In genomic region chr20:768426-768978, GRCh38 we compare ENCODE assay signal across 10 cellular contexts. TPM values are rescaled to one million over a fixed set of nuclear protein-coding genes. Genes with fewer than 3 reads are reported as not detected.
DNase-seq lines count a peak whose midpoint lies in the region; ATAC-seq, FAIRE-seq and TF ChIP-seq lines count a peak whose summit lies in the region.
"Had no signal": no experiment of that assay in that cellular context is flagged by ENCODE, and none has a peak within 500 bp of the region (broad histone marks: within the 10 kb centered on the region; RNA-seq: fewer than 3 reads in every experiment).

Gene SLC52A3, minus strand, starts transcription at chr20:768500. Its CDS starts 2,726 bp downstream, at chr20:765774.

- POLR2A ChIA-PET in RWPE1 (lab: Yijun Ruan, JAX; ENCODE audit: low non-redundant PET): no interaction called here

- no peak for FAIRE-seq in small intestine (lab: Jason Lieb, UNC)

- intact Hi-C loops in heart left ventricle (cut with DNase I): no loop called here

- CTCF ChIA-PET in RWPE1 (lab: Yijun Ruan, JAX): interaction anchor here (0.5 to 1.5 kb wide), 18 partner anchors 8 to 342 kb away, joined by 3 to 12 read pairs (median 4); no protein-coding TSS in a partner anchor

- peaks cover 0 to 6% (median 0%) of the 10 kb centered on the region in 12 donors for H3K9me3 ChIP-seq in heart left ventricle
- no peaks in the 10 kb centered on the region for H3K9me3 ChIP-seq in small intestine (ENCODE audit: control insufficient read depth, low read depth)
- H3K9me3 ChIP-seq: adrenal gland had no signal

- peak; percentile 1 for DNase-seq in NCI-H1105 treated with DMSO at 0.1 percent for 48 hours (lab: John Stamatoyannopoulos, UW)
- no peak for DNase-seq in NCI-H1105 (lab: John Stamatoyannopoulos, UW)
- peak; percentile 71 for DNase-seq in RWPE1 (ENCODE audit: low spot score)
- peak in 4 of 5 donors; percentile 55 to 73 (median 68) for DNase-seq in heart left ventricle
- peak; percentile 99 for DNase-seq in small intestine
- DNase-seq in DMS114 treated with DMSO at 0.1 percent for 48 hours (lab: John Stamatoyannopoulos, UW; ENCODE audit: unreplicated experiment): no peak
- no peak for DNase-seq in NCI-H345 treated with DMSO at 0.1 percent for 48 hours (lab: John Stamatoyannopoulos, UW; ENCODE audit: unreplicated experiment)

- WGBS in heart left ventricle, 4 donors: 45 to 49% (median 47%) methylated on average over 12 of the region's 12 CpGs
- WGBS in small intestine, 3 donors: 8 to 40% (median 18%) methylated on average over 12 of the region's 12 CpGs

- ATAC-seq in heart left ventricle (peak; percentile 68 to 94 (median 80)), GM18868 (IDR thresholded peaks at IDR 0.05; ENCODE audit: unreplicated experiment) (no peak)

- H3K27me3 ChIP-seq in heart left ventricle (peaks cover 0 to 8% (median 0%) of the 10 kb centered on the region in 9 donors), small intestine (ENCODE audit: control insufficient read depth in 2 of 2, insufficient read depth in 2 of 2, low read length in 2 of 2) (no peaks in the 10 kb centered on the region)

- peaks cover 0 to 14% (median 5%) of the 10 kb centered on the region in 12 donors for H3K4me1 ChIP-seq in heart left ventricle
- H3K4me1 ChIP-seq in small intestine (ENCODE audit: control insufficient read depth in 2 of 2, insufficient read depth in 1 of 2, low read depth in 1 of 2, low read length in 1 of 2): peaks cover 2 to 3% of the 10 kb centered on the region in 2 donors
- H3K4me1 ChIP-seq: adrenal gland had no signal

- peak in 1 of 2 donors; percentile 50 for TF ChIP-seq POLR2A in heart left ventricle (IDR thresholded peaks at IDR 0.05)

- H3K36me3 ChIP-seq in heart left ventricle (peaks cover 0 to 2% (median 0%) of the 10 kb centered on the region in 9 donors), small intestine (ENCODE audit: control insufficient read depth in 2 of 2, insufficient read depth in 2 of 2, low read length in 2 of 2) (peaks cover 0 to 7% of the 10 kb centered on the region in 2 donors)
- H3K36me3 ChIP-seq: adrenal gland had no signal

- no peak within 1 kb of the TSS for H3K27ac ChIP-seq in RWPE1
- H3K27ac ChIP-seq in heart left ventricle: peak within 1 kb of the TSS; percentile 36 to 87 (median 77)
- peak within 1 kb of the TSS; percentile 92 to 96 for H3K27ac ChIP-seq in small intestine (ENCODE audit: low read depth in 1 of 2, low read length in 1 of 2)
- H3K27ac ChIP-seq: adrenal gland had no signal

- TF ChIP-seq CTCF in RWPE1 (conservative IDR thresholded peaks at IDR 0.05; ENCODE audit: low read depth): 0 out of 2 replicates have a peak, but pooled peaks have one; percentile 6
- TF ChIP-seq CTCF in heart left ventricle (IDR thresholded peaks at IDR 0.05): peak; percentile 13 to 62 (median 36)

- peak within 1 kb of the TSS in 11 of 12 donors; percentile 12 to 57 (median 47) for H3K4me3 ChIP-seq in heart left ventricle
- H3K4me3 ChIP-seq in small intestine (ENCODE audit: low read depth in 1 of 2, low read length in 2 of 2): peak within 1 kb of the TSS in 1 of 2 donors; percentile 48
- H3K4me3 ChIP-seq: adrenal gland had no signal

RNA-seq across cellular contexts. Expression of gene SLC52A3, which starts in this region (rescaled TPM):
- 10 to 100 TPM in 1 of 9 donors, 1 to 10 TPM in 8; 1.4 to 18.6 (median 2.8) TPM for total RNA-seq in heart left ventricle
- polyA plus RNA-seq in heart left ventricle (1 to 10 TPM; 1.7 to 3.4 TPM), small intestine (10 to 100 TPM in 1 of 3 donors, 1 to 10 TPM in 2; 8.5 to 20.5 (median 8.8) TPM)
- polyA plus RNA-seq: AG04450 had no signal

Comparison
In these comparisons a context has a peak if more than half of its experiments do, and no peak if none do; other contexts are left out.
1. DNase-seq: peak in NCI-H1105 treated with DMSO at 0.1 percent for 48 hours (single experiment), RWPE1 (single experiment), heart left ventricle (4 of 5) and small intestine (single experiment); none in NCI-H1105 (single experiment), DMS114 treated with DMSO at 0.1 percent for 48 hours (single experiment) and NCI-H345 treated with DMSO at 0.1 percent for 48 hours (single experiment).